11 cellular contexts compared by ENCODE assay signal in genomic region chr15:85718271-85718971, GRCh38.
A peak's percentile ranks its signal among the peaks of the same experiment; 100 is the strongest.
DNase-seq lines count a peak whose midpoint lies in the region; ATAC-seq and TF ChIP-seq lines count a peak whose summit lies in the region.
"Had no signal": no experiment of that assay in that cellular context is flagged by ENCODE, and none has a peak within 500 bp of the region (broad histone marks: within the 10 kb centered on the region; RNA-seq: fewer than 3 reads in every experiment).

No MANE protein-coding gene starts in this region.

- no peak overlapping the region for H3K4me3 ChIP-seq in right atrium auricular region

- H3K27me3 ChIP-seq in right atrium auricular region = no peaks in the 10 kb centered on the region

- peaks cover 0 to 27% of the 10 kb centered on the region in 2 donors for H3K4me1 ChIP-seq in right atrium auricular region
- H3K4me1 ChIP-seq: parathyroid adenoma had no signal

- intact Hi-C loops in left cardiac atrium (cut with DNase I) = no loop called here

- H3K36me3 ChIP-seq in right atrium auricular region = peaks cover 92% of the 10 kb centered on the region

- no peaks in the 10 kb centered on the region for H3K9me3 ChIP-seq in right atrium auricular region

- no peak for TF ChIP-seq CTCF in right atrium auricular region (IDR thresholded peaks at IDR 0.05)

- H3K27ac ChIP-seq in right atrium auricular region = peak overlapping the region; percentile 76 to 85
- H3K27ac ChIP-seq: parathyroid adenoma had no signal

- ATAC-seq in left cardiac atrium (no peak), GM21786 (IDR thresholded peaks at IDR 0.05; ENCODE audit: unreplicated experiment) (peak; percentile 79), HG03571 (IDR thresholded peaks at IDR 0.05; ENCODE audit: unreplicated experiment) (peak; percentile 63)

- no peak for DNase-seq in right atrium auricular region (ENCODE audit: low spot score)
- no peak for DNase-seq in left cardiac atrium
- no peak for DNase-seq in RKO (ENCODE audit: low spot score)
- DNase-seq in NCI-H2227 treated with DMSO at 0.1 percent for 48 hours (lab: John Stamatoyannopoulos, UW) = no peak
- DNase-seq in foreskin melanocyte = no peak
- DNase-seq in NCI-H1436 treated with DMSO at 0.1 percent for 48 hours (lab: John Stamatoyannopoulos, UW) = no peak
- DNase-seq: islet precursor cell, NCI-H345 had no signal

Comparison
In these comparisons a context has a peak if more than half of its experiments do, and no peak if none do; other contexts are left out.
1. ATAC-seq: peak in GM21786 (single experiment) and HG03571 (single experiment); none in left cardiac atrium (0 of 2).